In the genomic region with DNA sequence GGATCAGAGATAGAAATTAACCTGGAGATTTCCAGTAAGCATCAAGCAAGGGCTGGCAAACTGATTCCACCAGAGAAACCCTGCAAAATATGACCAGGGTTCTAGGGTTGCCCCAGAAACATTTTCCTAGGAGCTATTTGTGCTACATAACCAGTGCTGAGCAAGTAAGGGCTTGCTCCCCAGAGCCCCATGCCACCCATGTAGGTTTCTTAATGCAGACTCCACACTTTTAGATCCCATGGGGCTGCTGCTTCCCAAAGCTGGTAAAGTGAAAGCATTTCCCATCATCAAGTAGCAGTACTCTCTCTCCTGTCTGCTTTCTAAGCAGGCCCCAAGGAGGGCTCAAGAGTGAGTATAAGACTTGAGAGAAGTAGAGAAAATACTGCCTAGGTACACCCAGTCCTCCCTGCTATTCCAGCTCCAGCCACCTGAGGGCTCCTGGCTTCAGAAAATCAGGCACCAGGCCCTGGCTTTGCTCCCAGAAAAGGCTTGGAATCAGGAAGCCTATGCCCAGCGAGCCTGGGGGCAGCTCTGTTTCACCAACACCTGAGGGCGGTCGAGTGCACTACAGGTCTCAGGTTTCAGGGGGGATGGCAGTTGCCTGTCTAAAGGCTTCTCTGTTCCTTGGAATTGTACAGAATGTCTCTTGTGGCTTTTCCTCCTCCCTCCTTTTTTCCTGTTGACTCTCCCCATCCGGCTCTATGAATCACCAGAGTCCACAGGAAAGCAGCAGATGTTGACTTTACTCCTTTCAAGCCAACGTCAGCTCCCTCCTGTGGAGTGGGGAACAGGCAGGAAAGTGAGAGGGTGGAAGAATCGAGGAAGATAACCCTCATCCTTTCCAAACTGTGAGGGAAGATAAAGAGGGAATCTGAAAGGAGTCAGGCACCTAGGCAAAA, we compare ENCODE assay signal across 8 cellular contexts. TPM values are rescaled to one million over a fixed set of nuclear protein-coding genes. Genes with fewer than 3 reads are reported as not detected.
A peak's percentile ranks its signal among the peaks of the same experiment; 100 is the strongest.
DNase-seq lines count a peak whose midpoint lies in the region; ATAC-seq and TF ChIP-seq lines count a peak whose summit lies in the region.

No MANE protein-coding gene starts in this region.

- peaks cover under 1% of the 10 kb centered on the region for H3K27me3 Mint-ChIP-seq in activated naive CD8-positive, alpha-beta T cell treated with anti-CD3 and anti-CD28 coated beads, Interleukin-2, amount 50 U/mL, for 24 hours
- peaks cover 6% of the 10 kb centered on the region for H3K27me3 Mint-ChIP-seq in glutamatergic neuron (ENCODE audit: unreplicated experiment)

- H3K36me3 Mint-ChIP-seq in activated naive CD8-positive, alpha-beta T cell treated with anti-CD3 and anti-CD28 coated beads, Interleukin-2, amount 50 U/mL, for 24 hours (ENCODE audit: low read depth): no peaks in the 10 kb centered on the region
- H3K36me3 Mint-ChIP-seq in glutamatergic neuron (ENCODE audit: unreplicated experiment): no peaks in the 10 kb centered on the region

- peaks cover 1% of the 10 kb centered on the region for H3K4me1 Mint-ChIP-seq in activated naive CD8-positive, alpha-beta T cell treated with anti-CD3 and anti-CD28 coated beads, Interleukin-2, amount 50 U/mL, for 24 hours
- peaks cover 4% of the 10 kb centered on the region for H3K4me1 Mint-ChIP-seq in glutamatergic neuron (ENCODE audit: low read depth, unreplicated experiment)

- H3K27ac ChIP-seq in SK-N-MC: peak overlapping the region; percentile 72
- H3K27ac ChIP-seq in tibial artery: peak overlapping the region; percentile 92 to 93

- no peak overlapping the region for H3K27ac Mint-ChIP-seq in activated naive CD8-positive, alpha-beta T cell treated with anti-CD3 and anti-CD28 coated beads, Interleukin-2, amount 50 U/mL, for 24 hours
- H3K27ac Mint-ChIP-seq in glutamatergic neuron (ENCODE audit: unreplicated experiment): peak overlapping the region; percentile 79

- H3K4me1 ChIP-seq in tibial artery: peaks cover 0 to 37% (median 25%) of the 10 kb centered on the region in 4 donors

- TF ChIP-seq CTCF in glutamatergic neuron (IDR thresholded peaks at IDR 0.05; ENCODE audit: partially characterized antibody, unreplicated experiment) (peak; percentile 88), tibial artery (IDR thresholded peaks at IDR 0.05) (peak; percentile 96 to 98)

- H3K9ac ChIP-seq in SK-N-MC (ENCODE audit: insufficient read length): peak overlapping the region; percentile 64

- DNase-seq in GM03348 (ENCODE audit: low spot score) (peak; percentile 86), NAMALWA (ENCODE audit: low spot score) (peak; percentile 74), SK-N-MC (ENCODE audit: low read depth, low spot score) (peak; percentile 76), glutamatergic neuron (peak; percentile 94), nucleus accumbens (lab: John Stamatoyannopoulos, UW) (peak in 53 of 56 donors; percentile 35 to 95 (median 81)), tibial artery (peak; percentile 97)
- DNase-seq in activated naive CD8-positive, alpha-beta T cell treated with anti-CD3 and anti-CD28 coated beads, Interleukin-2, amount 50 U/mL, for 24 hours: peak; percentile 68

- H3K27me3 ChIP-seq in tibial artery: no peaks in the 10 kb centered on the region

- peak; percentile 45 for ATAC-seq in activated naive CD8-positive, alpha-beta T cell treated with anti-CD3 and anti-CD28 coated beads, Interleukin-2, amount 50 U/mL, for 24 hours
- no peak for ATAC-seq in GM18517 (IDR thresholded peaks at IDR 0.05; ENCODE audit: unreplicated experiment)

- H3K4me3 ChIP-seq in SK-N-MC: peak overlapping the region; percentile 73
- H3K4me3 ChIP-seq in tibial artery: peak overlapping the region; percentile 2 to 19

- no peaks in the 10 kb centered on the region for H3K9me3 Mint-ChIP-seq in activated naive CD8-positive, alpha-beta T cell treated with anti-CD3 and anti-CD28 coated beads, Interleukin-2, amount 50 U/mL, for 24 hours
- H3K9me3 Mint-ChIP-seq in glutamatergic neuron (ENCODE audit: unreplicated experiment): no peaks in the 10 kb centered on the region

- H3K36me3 ChIP-seq in SK-N-MC (ENCODE audit: insufficient read depth, low read length) (no peaks in the 10 kb centered on the region), tibial artery (peaks cover 0 to 15% (median 8%) of the 10 kb centered on the region in 3 donors)

- intact Hi-C loops in tibial artery (cut with DNase I; ENCODE audit: low total_unique reads): loop anchor here (1.0 kb wide), 1 partner anchor 18 kb away; the partner anchor contains the start of gene ITGA10

- H3K4me3 Mint-ChIP-seq in activated naive CD8-positive, alpha-beta T cell treated with anti-CD3 and anti-CD28 coated beads, Interleukin-2, amount 50 U/mL, for 24 hours: no peak overlapping the region
- no peak overlapping the region for H3K4me3 Mint-ChIP-seq in glutamatergic neuron (ENCODE audit: unreplicated experiment)

- no peaks in the 10 kb centered on the region for H3K9me3 ChIP-seq in SK-N-MC (ENCODE audit: low read depth, low read length)
- H3K9me3 ChIP-seq in tibial artery: no peaks in the 10 kb centered on the region

RNA-seq across cellular contexts. Expression of gene ANKRD35, which starts 6.2 kb away (rescaled TPM):
- total RNA-seq in glutamatergic neuron (ENCODE audit: unreplicated experiment): 2.1 TPM

RNA-seq across cellular contexts. Expression of gene ITGA10, which starts 18.0 kb away (rescaled TPM):
- 1.1 TPM for total RNA-seq in glutamatergic neuron (ENCODE audit: unreplicated experiment)

RNA-seq across cellular contexts. Expression of gene PEX11B, which starts 26.7 kb away (rescaled TPM):
- 24.7 TPM for total RNA-seq in glutamatergic neuron (ENCODE audit: unreplicated experiment)

RNA-seq across cellular contexts. Expression of gene PIAS3, which starts 33.0 kb away (rescaled TPM):
- total RNA-seq in glutamatergic neuron (ENCODE audit: unreplicated experiment): 20.3 TPM

RNA-seq across cellular contexts. Expression of gene RBM8A, which starts 35.4 kb away (rescaled TPM):
- total RNA-seq in glutamatergic neuron (ENCODE audit: unreplicated experiment): 206 TPM
